ENCODE assay signal across 20 cellular contexts in genomic region chrX:145532176-145532780, GRCh38.
DNase-seq lines count a peak whose midpoint lies in the region; ATAC-seq, FAIRE-seq and TF ChIP-seq lines count a peak whose summit lies in the region.
"Had no signal": no experiment of that assay in that cellular context is flagged by ENCODE, and none has a peak within 500 bp of the region (broad histone marks: within the 10 kb centered on the region; RNA-seq: fewer than 3 reads in every experiment).

No MANE protein-coding gene starts in this region.

- H3K27ac ChIP-seq in MM.1S (ENCODE audit: low read length) (peak overlapping the region; percentile 21; the same call in 1 of the 2 replicates), GM12878 (ENCODE audit: control insufficient read depth, insufficient read depth) (no peak overlapping the region), neural progenitor cell (no peak overlapping the region), prostate gland (no peak overlapping the region)

- H3K4me1 ChIP-seq in MM.1S (ENCODE audit: low read length) (peaks cover 12% of the 10 kb centered on the region), GM12878 (ENCODE audit: control insufficient read depth, insufficient read depth, low read length) (no peaks in the 10 kb centered on the region), neural progenitor cell (no peaks in the 10 kb centered on the region), prostate gland (replicated peaks) (no peaks in the 10 kb centered on the region)
- H3K4me1 ChIP-seq: BE2C had no signal

- no peaks in the 10 kb centered on the region for H3K9me2 ChIP-seq in MM.1S (replicated peaks; ENCODE audit: insufficient read depth, low read length)

- H3K9ac ChIP-seq in MM.1S (ENCODE audit: low read length) (no peak overlapping the region), GM12878 (ENCODE audit: control insufficient read depth, insufficient read depth, low read length) (no peak overlapping the region), neural progenitor cell (no peak overlapping the region)

- peak; percentile 69 for DNase-seq in MM.1S
- no peak for DNase-seq in GM12878 (ENCODE audit: low read depth, low spot score)
- no peak for DNase-seq in neural progenitor cell (ENCODE audit: low spot score)
- no peak for DNase-seq in SKM-1 (lab: John Stamatoyannopoulos, UW; ENCODE audit: unreplicated experiment)
- no peak for DNase-seq in HuH-7 (ENCODE audit: low spot score)
- no peak for DNase-seq in prostate gland (ENCODE audit: low spot score)
- DNase-seq: ACHN; BE2C; C1 segment of cervical spinal cord; CD4-positive, CD25-positive, alpha-beta regulatory T cell; CD8-positive, alpha-beta memory T cell; COR-L47; DMS79; GDM1; HCEC 1CT had no signal

- CTCF ChIA-PET in GM12878 (lab: Yijun Ruan, JAX): no interaction called here

- H3K9me3 Mint-ChIP-seq in neural progenitor cell: peaks cover 18% of the 10 kb centered on the region

- H3K4me2 ChIP-seq in MM.1S (ENCODE audit: low read depth, low read length) (peak overlapping the region; percentile 32), GM12878 (ENCODE audit: control insufficient read depth, insufficient read depth) (no peak overlapping the region), neural progenitor cell (peak overlapping the region; percentile 16)
- H3K4me2 ChIP-seq: GM23338 had no signal

- H3K27me3 ChIP-seq in MM.1S (replicated peaks; ENCODE audit: insufficient read depth, low read length) (no peaks in the 10 kb centered on the region), GM12878 (replicated peaks in 1 of 2; ENCODE audit: control insufficient read depth in 2 of 2, insufficient read depth in 2 of 2, low read length in 1 of 2) (no peaks in the 10 kb centered on the region), neural progenitor cell (no peaks in the 10 kb centered on the region), prostate gland (replicated peaks; ENCODE audit: insufficient read depth) (no peaks in the 10 kb centered on the region)
- H3K27me3 ChIP-seq: BE2C had no signal

- WGBS in GM12878 (ENCODE audit: insufficient coverage, insufficient replicate concordance, low lambda C conversion rate, missing lambda C conversion rate): 1% methylated on average over 4 of the region's 4 CpGs
- 71% methylated on average over 4 of the region's 4 CpGs for WGBS in prostate gland

- intact Hi-C loops in GM12878 (cut with micrococcal nuclease; ENCODE audit: unreplicated experiment): no loop called here
- intact Hi-C loops in prostate gland (cut with DNase I): no loop called here

- SMC1A ChIA-PET in GM12878 (lab: Charles Lee; ENCODE audit: uncharacterized antibody, unreplicated experiment): interaction anchor here (0.6 to 1.4 kb wide), 4 partner anchors 17 to 56 kb away, joined by 3 to 4 read pairs (median 4); no protein-coding TSS in a partner anchor

- FAIRE-seq in GM12878 (lab: Jason Lieb, UNC): no peak
- FAIRE-seq: A204.1, H54 had no signal

- peaks cover 12% of the 10 kb centered on the region for H3K4me1 Mint-ChIP-seq in neural progenitor cell
- H3K4me1 Mint-ChIP-seq: CD4-positive, CD25-positive, alpha-beta regulatory T cell; CD8-positive, alpha-beta memory T cell; GM23338 had no signal

- no peak overlapping the region for H3K27ac Mint-ChIP-seq in neural progenitor cell
- H3K27ac Mint-ChIP-seq: CD4-positive, CD25-positive, alpha-beta regulatory T cell; CD8-positive, alpha-beta memory T cell; GM23338 had no signal

- H3K36me3 ChIP-seq in MM.1S (replicated peaks; ENCODE audit: insufficient read depth, low read length) (no peaks in the 10 kb centered on the region), GM12878 (ENCODE audit: control insufficient read depth in 2 of 2, insufficient read depth in 2 of 2, low read length in 1 of 2) (no peaks in the 10 kb centered on the region), neural progenitor cell (no peaks in the 10 kb centered on the region), prostate gland (no peaks in the 10 kb centered on the region)
- H3K36me3 ChIP-seq: BE2C had no signal

- peaks cover 2% of the 10 kb centered on the region for H3K27me3 Mint-ChIP-seq in neural progenitor cell (ENCODE audit: insufficient read depth, low read depth)
- H3K27me3 Mint-ChIP-seq: CD4-positive, CD25-positive, alpha-beta regulatory T cell had no signal

- H3F3A ChIP-seq in MM.1S (ENCODE audit: insufficient read depth, low read length) (no peaks in the 10 kb centered on the region), neural progenitor cell (ENCODE audit: low read depth) (no peaks in the 10 kb centered on the region)

- POLR2A ChIA-PET in GM12878 (lab: Charles Lee): no interaction called here

- RAD21 ChIA-PET in GM12878 (lab: Charles Lee; ENCODE audit: unreplicated experiment): interaction anchor here (0.8 kb wide), 1 partner anchor 11 kb away, joined by 4 read pairs; no protein-coding TSS in a partner anchor

- TF ChIP-seq EP300 in GM12878 (IDR thresholded peaks at IDR 0.05; ENCODE audit: borderline replicate concordance in 1 of 2, control insufficient read depth in 1 of 2, low read depth in 2 of 2, low read length in 2 of 2): no peak

- peak overlapping the region; percentile 88 for H2AFZ ChIP-seq in MM.1S (ENCODE audit: low read length)
- H2AFZ ChIP-seq in GM12878 (ENCODE audit: control insufficient read depth, low read depth, low read length): no peak overlapping the region
- no peak overlapping the region for H2AFZ ChIP-seq in neural progenitor cell (replicated peaks)
- H2AFZ ChIP-seq: GM23338 had no signal

- H3K9me3 ChIP-seq in MM.1S (replicated peaks; ENCODE audit: insufficient read depth, low read length) (no peaks in the 10 kb centered on the region), GM12878 (replicated peaks; ENCODE audit: control insufficient read depth, insufficient read depth, low read length) (no peaks in the 10 kb centered on the region), neural progenitor cell (ENCODE audit: low read depth) (no peaks in the 10 kb centered on the region), prostate gland (no peaks in the 10 kb centered on the region)
- H3K9me3 ChIP-seq: BE2C had no signal

- no peaks in the 10 kb centered on the region for H3K36me3 Mint-ChIP-seq in neural progenitor cell
- H3K36me3 Mint-ChIP-seq: CD4-positive, CD25-positive, alpha-beta regulatory T cell; CD8-positive, alpha-beta memory T cell had no signal

- BruUV-seq in GM12878 (replicated peaks; lab: Mats Ljungman, UMichigan): no TSS peak

- TF ChIP-seq POLR2A in GM12878 (IDR thresholded peaks at IDR 0.05; ENCODE audit: low read depth, low read length) (no peak), prostate gland (IDR thresholded peaks at IDR 0.05) (no peak)

- no peak overlapping the region for H3K4me3 ChIP-seq in MM.1S (ENCODE audit: low read length)
- H3K4me3 ChIP-seq in GM12878: no peak overlapping the region
- H3K4me3 ChIP-seq in neural progenitor cell: no peak overlapping the region
- H3K4me3 ChIP-seq in prostate gland: no peak overlapping the region
- H3K4me3 ChIP-seq: GM23338 had no signal

- H3K79me2 ChIP-seq in MM.1S (ENCODE audit: low read length) (no peaks in the 10 kb centered on the region), GM12878 (ENCODE audit: control insufficient read depth, insufficient read depth, low read length) (no peaks in the 10 kb centered on the region), neural progenitor cell (ENCODE audit: low read depth) (no peaks in the 10 kb centered on the region)

- TF ChIP-seq RAD21 in GM12878 (IDR thresholded peaks at IDR 0.05; ENCODE audit: insufficient read depth, low read depth, low read length): no peak

- no peaks in the 10 kb centered on the region for H4K20me1 ChIP-seq in MM.1S (ENCODE audit: insufficient read depth, low read length)
- no peaks in the 10 kb centered on the region for H4K20me1 ChIP-seq in GM12878 (ENCODE audit: control insufficient read depth, insufficient read depth)
- H4K20me1 ChIP-seq in neural progenitor cell (ENCODE audit: low read depth): no peaks in the 10 kb centered on the region

- H3K4me3 Mint-ChIP-seq in neural progenitor cell: no peak overlapping the region
- H3K4me3 Mint-ChIP-seq: CD4-positive, CD25-positive, alpha-beta regulatory T cell; CD8-positive, alpha-beta memory T cell; GM23338 had no signal

- ATAC-seq in HG02852 (IDR thresholded peaks at IDR 0.05; ENCODE audit: unreplicated experiment) (peak; percentile 69), GM12878 (peak; percentile 61), GM18870 (IDR thresholded peaks at IDR 0.05; ENCODE audit: unreplicated experiment) (no peak)
- ATAC-seq: GM23338 had no signal

- peak; percentile 42 for TF ChIP-seq CTCF in MM.1S (IDR thresholded peaks at IDR 0.05; ENCODE audit: low read length)
- no peak for TF ChIP-seq CTCF in GM12878 (IDR thresholded peaks at IDR 0.05 in 2 of 3, conservative IDR thresholded peaks at IDR 0.05 in 1 of 3; ENCODE audit: control insufficient read depth in 2 of 3, extremely low read depth in 1 of 3, insufficient read depth in 1 of 3, low read depth in 3 of 3, low read length in 3 of 3)
- peak; percentile 6 for TF ChIP-seq CTCF in neural progenitor cell (IDR thresholded peaks at IDR 0.05)
- TF ChIP-seq CTCF in prostate gland (IDR thresholded peaks at IDR 0.05): no peak

- in situ Hi-C loops in GM12878 (cut with MboI): no loop called here

TF ChIP-seq in GM12878, 131 proteins besides CTCF, POLR2A, EP300 and RAD21:
- TF ChIP-seq KLF5 (IDR thresholded peaks at IDR 0.05; ENCODE audit: partially characterized antibody) (no peak), BCL11A (IDR thresholded peaks at IDR 0.05; ENCODE audit: low read depth, low read length) (no peak), RELB (IDR thresholded peaks at IDR 0.05; ENCODE audit: low read depth) (peak; percentile 74; the same call in 1 of the 2 replicates), SUPT20H (IDR thresholded peaks at IDR 0.05; ENCODE audit: borderline replicate concordance, control insufficient read depth, low read depth, low read length) (no peak), NR2F1 (conservative IDR thresholded peaks at IDR 0.05) (0 out of 2 replicates have a peak, but pooled peaks have one; percentile 58), RAD51 (IDR thresholded peaks at IDR 0.05) (0 out of 2 replicates have a peak, but pooled peaks have one; percentile 19)

Comparison
In these comparisons a context has a peak if more than half of its experiments do, and no peak if none do; other contexts are left out.
1. CTCF ChIP-seq: peak in MM.1S (single experiment) and neural progenitor cell (single experiment); none in GM12878 (0 of 3) and prostate gland (0 of 4).